1 cellular context compared by ENCODE assay signal in the genomic region with DNA sequence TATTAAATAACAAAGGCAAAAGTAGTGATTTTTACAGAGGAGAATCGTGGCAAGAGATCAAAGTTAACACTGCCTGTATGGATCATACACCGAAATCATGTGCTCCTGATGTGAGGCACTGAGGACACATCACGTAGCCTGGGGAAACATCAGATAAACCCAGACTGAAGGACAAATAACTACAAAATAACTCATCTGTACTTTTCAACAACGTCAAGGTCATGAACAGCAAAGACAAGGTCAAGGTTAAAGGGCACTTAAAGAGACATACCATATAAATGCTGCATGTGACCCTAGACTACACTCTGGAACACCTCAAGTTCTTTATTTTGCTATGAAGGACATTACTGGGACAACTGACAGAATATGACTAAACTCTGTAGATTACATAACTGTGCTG.
TF ChIP-seq lines count a peak whose summit lies in the region.

No MANE protein-coding gene starts in this region.

TF ChIP-seq in GM12878, 131 proteins besides CTCF, POLR2A, EP300 and RAD21:
- TF ChIP-seq, protein P1, sequence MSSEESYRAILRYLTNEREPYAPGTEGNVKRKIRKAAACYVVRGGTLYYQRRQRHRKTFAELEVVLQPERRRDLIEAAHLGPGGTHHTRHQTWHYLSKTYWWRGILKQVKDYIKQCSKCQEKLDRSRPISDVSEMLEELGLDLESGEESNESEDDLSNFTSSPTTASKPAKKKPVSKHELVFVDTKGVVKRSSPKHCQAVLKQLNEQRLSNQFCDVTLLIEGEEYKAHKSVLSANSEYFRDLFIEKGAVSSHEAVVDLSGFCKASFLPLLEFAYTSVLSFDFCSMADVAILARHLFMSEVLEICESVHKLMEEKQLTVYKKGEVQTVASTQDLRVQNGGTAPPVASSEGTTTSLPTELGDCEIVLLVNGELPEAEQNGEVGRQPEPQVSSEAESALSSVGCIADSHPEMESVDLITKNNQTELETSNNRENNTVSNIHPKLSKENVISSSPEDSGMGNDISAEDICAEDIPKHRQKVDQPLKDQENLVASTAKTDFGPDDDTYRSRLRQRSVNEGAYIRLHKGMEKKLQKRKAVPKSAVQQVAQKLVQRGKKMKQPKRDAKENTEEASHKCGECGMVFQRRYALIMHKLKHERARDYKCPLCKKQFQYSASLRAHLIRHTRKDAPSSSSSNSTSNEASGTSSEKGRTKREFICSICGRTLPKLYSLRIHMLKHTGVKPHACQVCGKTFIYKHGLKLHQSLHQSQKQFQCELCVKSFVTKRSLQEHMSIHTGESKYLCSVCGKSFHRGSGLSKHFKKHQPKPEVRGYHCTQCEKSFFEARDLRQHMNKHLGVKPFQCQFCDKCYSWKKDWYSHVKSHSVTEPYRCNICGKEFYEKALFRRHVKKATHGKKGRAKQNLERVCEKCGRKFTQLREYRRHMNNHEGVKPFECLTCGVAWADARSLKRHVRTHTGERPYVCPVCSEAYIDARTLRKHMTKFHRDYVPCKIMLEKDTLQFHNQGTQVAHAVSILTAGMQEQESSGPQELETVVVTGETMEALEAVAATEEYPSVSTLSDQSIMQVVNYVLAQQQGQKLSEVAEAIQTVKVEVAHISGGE (CRISPR knock-in tag; IDR thresholded peaks at IDR 0.05): no peak
- TF ChIP-seq NR2C1 (IDR thresholded peaks at IDR 0.05) (peak; percentile 28; the same call in 1 of the 2 replicates), ATF2 (IDR thresholded peaks at IDR 0.05; ENCODE audit: low read length) (no peak), NR2F1 (conservative IDR thresholded peaks at IDR 0.05) (peak; percentile 70), ZNF24 (IDR thresholded peaks at IDR 0.05) (no peak), ESRRA (IDR thresholded peaks at IDR 0.05; ENCODE audit: low read length) (0 out of 2 replicates have a peak, but pooled peaks have one; percentile 54)
- TF ChIP-seq, protein P2, sequence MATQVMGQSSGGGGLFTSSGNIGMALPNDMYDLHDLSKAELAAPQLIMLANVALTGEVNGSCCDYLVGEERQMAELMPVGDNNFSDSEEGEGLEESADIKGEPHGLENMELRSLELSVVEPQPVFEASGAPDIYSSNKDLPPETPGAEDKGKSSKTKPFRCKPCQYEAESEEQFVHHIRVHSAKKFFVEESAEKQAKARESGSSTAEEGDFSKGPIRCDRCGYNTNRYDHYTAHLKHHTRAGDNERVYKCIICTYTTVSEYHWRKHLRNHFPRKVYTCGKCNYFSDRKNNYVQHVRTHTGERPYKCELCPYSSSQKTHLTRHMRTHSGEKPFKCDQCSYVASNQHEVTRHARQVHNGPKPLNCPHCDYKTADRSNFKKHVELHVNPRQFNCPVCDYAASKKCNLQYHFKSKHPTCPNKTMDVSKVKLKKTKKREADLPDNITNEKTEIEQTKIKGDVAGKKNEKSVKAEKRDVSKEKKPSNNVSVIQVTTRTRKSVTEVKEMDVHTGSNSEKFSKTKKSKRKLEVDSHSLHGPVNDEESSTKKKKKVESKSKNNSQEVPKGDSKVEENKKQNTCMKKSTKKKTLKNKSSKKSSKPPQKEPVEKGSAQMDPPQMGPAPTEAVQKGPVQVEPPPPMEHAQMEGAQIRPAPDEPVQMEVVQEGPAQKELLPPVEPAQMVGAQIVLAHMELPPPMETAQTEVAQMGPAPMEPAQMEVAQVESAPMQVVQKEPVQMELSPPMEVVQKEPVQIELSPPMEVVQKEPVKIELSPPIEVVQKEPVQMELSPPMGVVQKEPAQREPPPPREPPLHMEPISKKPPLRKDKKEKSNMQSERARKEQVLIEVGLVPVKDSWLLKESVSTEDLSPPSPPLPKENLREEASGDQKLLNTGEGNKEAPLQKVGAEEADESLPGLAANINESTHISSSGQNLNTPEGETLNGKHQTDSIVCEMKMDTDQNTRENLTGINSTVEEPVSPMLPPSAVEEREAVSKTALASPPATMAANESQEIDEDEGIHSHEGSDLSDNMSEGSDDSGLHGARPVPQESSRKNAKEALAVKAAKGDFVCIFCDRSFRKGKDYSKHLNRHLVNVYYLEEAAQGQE (IDR thresholded peaks at IDR 0.05; ENCODE audit: low read depth, low read length): no peak
- TF ChIP-seq, protein P3, sequence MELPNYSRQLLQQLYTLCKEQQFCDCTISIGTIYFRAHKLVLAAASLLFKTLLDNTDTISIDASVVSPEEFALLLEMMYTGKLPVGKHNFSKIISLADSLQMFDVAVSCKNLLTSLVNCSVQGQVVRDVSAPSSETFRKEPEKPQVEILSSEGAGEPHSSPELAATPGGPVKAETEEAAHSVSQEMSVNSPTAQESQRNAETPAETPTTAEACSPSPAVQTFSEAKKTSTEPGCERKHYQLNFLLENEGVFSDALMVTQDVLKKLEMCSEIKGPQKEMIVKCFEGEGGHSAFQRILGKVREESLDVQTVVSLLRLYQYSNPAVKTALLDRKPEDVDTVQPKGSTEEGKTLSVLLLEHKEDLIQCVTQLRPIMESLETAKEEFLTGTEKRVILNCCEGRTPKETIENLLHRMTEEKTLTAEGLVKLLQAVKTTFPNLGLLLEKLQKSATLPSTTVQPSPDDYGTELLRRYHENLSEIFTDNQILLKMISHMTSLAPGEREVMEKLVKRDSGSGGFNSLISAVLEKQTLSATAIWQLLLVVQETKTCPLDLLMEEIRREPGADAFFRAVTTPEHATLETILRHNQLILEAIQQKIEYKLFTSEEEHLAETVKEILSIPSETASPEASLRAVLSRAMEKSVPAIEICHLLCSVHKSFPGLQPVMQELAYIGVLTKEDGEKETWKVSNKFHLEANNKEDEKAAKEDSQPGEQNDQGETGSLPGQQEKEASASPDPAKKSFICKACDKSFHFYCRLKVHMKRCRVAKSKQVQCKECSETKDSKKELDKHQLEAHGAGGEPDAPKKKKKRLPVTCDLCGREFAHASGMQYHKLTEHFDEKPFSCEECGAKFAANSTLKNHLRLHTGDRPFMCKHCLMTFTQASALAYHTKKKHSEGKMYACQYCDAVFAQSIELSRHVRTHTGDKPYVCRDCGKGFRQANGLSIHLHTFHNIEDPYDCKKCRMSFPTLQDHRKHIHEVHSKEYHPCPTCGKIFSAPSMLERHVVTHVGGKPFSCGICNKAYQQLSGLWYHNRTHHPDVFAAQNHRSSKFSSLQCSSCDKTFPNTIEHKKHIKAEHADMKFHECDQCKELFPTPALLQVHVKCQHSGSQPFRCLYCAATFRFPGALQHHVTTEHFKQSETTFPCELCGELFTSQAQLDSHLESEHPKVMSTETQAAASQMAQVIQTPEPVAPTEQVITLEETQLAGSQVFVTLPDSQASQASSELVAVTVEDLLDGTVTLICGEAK (IDR thresholded peaks at IDR 0.05; ENCODE audit: borderline replicate concordance): no peak
